20 cellular contexts compared by ENCODE assay signal in the genomic region with DNA sequence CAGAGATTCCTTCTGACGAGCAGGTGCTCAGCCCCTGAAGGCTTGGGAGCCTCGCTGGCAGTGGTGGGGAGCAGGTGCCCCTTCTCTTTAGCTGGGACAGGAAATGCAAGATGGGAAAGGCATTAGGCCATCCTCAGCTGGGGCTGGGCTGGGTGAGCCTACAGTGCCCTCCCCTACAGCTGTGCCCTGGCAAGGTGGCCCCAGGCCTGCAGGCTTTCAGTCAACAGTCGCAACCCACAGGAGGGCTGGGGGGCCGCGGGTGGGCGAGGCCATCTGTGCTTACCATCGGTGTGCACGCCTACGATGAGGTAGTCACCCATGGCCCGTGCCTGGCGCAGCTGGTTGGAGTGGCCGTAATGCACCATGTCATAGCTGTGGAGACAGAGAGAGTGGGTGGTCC. TPM values are rescaled to one million over a fixed set of nuclear protein-coding genes. Genes with fewer than 3 reads are reported as not detected.
DNase-seq lines count a peak whose midpoint lies in the region; ATAC-seq and TF ChIP-seq lines count a peak whose summit lies in the region.
"Had no signal": no experiment of that assay in that cellular context is flagged by ENCODE, and none has a peak within 500 bp of the region (broad histone marks: within the 10 kb centered on the region; RNA-seq: fewer than 3 reads in every experiment).

No MANE protein-coding gene starts in this region.

- peaks cover 0 to 8% (median 5%) of the 10 kb centered on the region in 3 donors for H3K36me3 Mint-ChIP-seq in immature natural killer cell

- peaks cover 20 to 64% (median 48%) of the 10 kb centered on the region in 10 experiments for H3K4me1 ChIP-seq in BLaER1 treated with 17β-estradiol and CSF1 and Interleukin-3, amounts not matched to agents 10 nM and 100 nM
- H3K4me1 ChIP-seq in sigmoid colon: peaks cover 0 to 15% (median 13%) of the 10 kb centered on the region in 4 donors

- H3K4me3 ChIP-seq in BLaER1 treated with 17β-estradiol and CSF1 and Interleukin-3, amounts not matched to agents 10 nM and 100 nM: no peak overlapping the region
- H3K4me3 ChIP-seq in WERI-Rb-1 (ENCODE audit: low read depth, low read length) (no peak overlapping the region), sigmoid colon (no peak overlapping the region)
- H3K4me3 ChIP-seq: adrenal gland had no signal

- TF ChIP-seq POLR2A in sigmoid colon (IDR thresholded peaks at IDR 0.05): no peak

- peak overlapping the region in 3 of 5 donors; percentile 56 to 88 (median 87) for H3K4me3 Mint-ChIP-seq in immature natural killer cell

- TF ChIP-seq CTCF in 22Rv1 (IDR thresholded peaks at IDR 0.05) (no peak), WERI-Rb-1 (IDR thresholded peaks at IDR 0.05; ENCODE audit: low read depth, low read length) (no peak), sigmoid colon (IDR thresholded peaks at IDR 0.05) (no peak)

- no peak overlapping the region for H3K27ac Mint-ChIP-seq in immature natural killer cell
- H3K27ac Mint-ChIP-seq: HFFc6 had no signal

- no peaks in the 10 kb centered on the region for H3K9me3 ChIP-seq in BLaER1 treated with 17β-estradiol and CSF1 and Interleukin-3, amounts not matched to agents 10 nM and 100 nM (replicated peaks in 1 of 11)
- H3K9me3 ChIP-seq in WERI-Rb-1 (ENCODE audit: severe bottlenecking): no peaks in the 10 kb centered on the region
- no peaks in the 10 kb centered on the region for H3K9me3 ChIP-seq in sigmoid colon
- H3K9me3 ChIP-seq: adrenal gland had no signal

- peaks cover 0 to 7% (median 3%) of the 10 kb centered on the region in 11 experiments; a peak in 9 of 22 replicates for H3K27me3 ChIP-seq in BLaER1 treated with 17β-estradiol and CSF1 and Interleukin-3, amounts not matched to agents 10 nM and 100 nM
- H3K27me3 ChIP-seq in WERI-Rb-1 (ENCODE audit: insufficient read depth, low read depth, severe bottlenecking): no peaks in the 10 kb centered on the region
- no peaks in the 10 kb centered on the region for H3K27me3 ChIP-seq in sigmoid colon
- H3K27me3 ChIP-seq: adrenal gland had no signal

- H3K27ac ChIP-seq in 22Rv1 (peak overlapping the region; percentile 83; the same call in 1 of the 2 replicates), WERI-Rb-1 (peak overlapping the region; percentile 13), sigmoid colon (no peak overlapping the region)
- H3K27ac ChIP-seq in BLaER1 treated with 17β-estradiol and CSF1 and Interleukin-3, amounts not matched to agents 10 nM and 100 nM: no peak overlapping the region
- H3K27ac ChIP-seq: adrenal gland had no signal

- ATAC-seq in HG03571 (IDR thresholded peaks at IDR 0.05; ENCODE audit: unreplicated experiment) (no peak), HG03095 (IDR thresholded peaks at IDR 0.05; ENCODE audit: unreplicated experiment) (no peak)
- ATAC-seq: left ventricle myocardium superior had no signal

- no peaks in the 10 kb centered on the region for H3K9me3 Mint-ChIP-seq in immature natural killer cell
- H3K9me3 Mint-ChIP-seq: HFFc6 had no signal

- DNase-seq in WERI-Rb-1: no peak
- DNase-seq in immature natural killer cell: no peak
- DNase-seq in sigmoid colon: no peak
- DNase-seq: activated CD4-positive, alpha-beta T cell treated with anti-CD3 and anti-CD28 coated beads for 1 hour; adrenal gland; AML-193; effector CD8-positive, alpha-beta T cell; HFFc6; Karpas-422; left ventricle myocardium superior; NCI-H1105 treated with DMSO at 0.1 percent for 48 hours; NCI-H526 treated with DMSO at 0.1 percent for 48 hours; posterior cingulate gyrus; SHP77 treated with DMSO at 0.1 percent for 48 hours; stimulated activated CD4-positive, alpha-beta T cell treated with anti-CD3 and anti-CD28 coated beads, Interleukin-4, amount 100 ng/mL, for 1 hour; T1000 had no signal

- H3K36me3 ChIP-seq in BLaER1 treated with 17β-estradiol and CSF1 and Interleukin-3, amounts not matched to agents 10 nM and 100 nM: peaks cover 42 to 81% (median 62%) of the 10 kb centered on the region in 11 experiments
- H3K36me3 ChIP-seq in WERI-Rb-1 (peaks cover 68% of the 10 kb centered on the region), sigmoid colon (peaks cover 10 to 34% (median 17%) of the 10 kb centered on the region in 4 donors)

- H3K4me2 ChIP-seq in BLaER1 treated with 17β-estradiol and CSF1 and Interleukin-3, amounts not matched to agents 10 nM and 100 nM: peak overlapping the region; percentile 82 to 100 (median 96); a peak in 17 of 22 replicates

- 93 to 95% methylated on average over 12 of the region's 12 CpGs for WGBS in sigmoid colon, 2 donors

- TF ChIP-seq EP300 in sigmoid colon (IDR thresholded peaks at IDR 0.05): no peak

- H3K9ac ChIP-seq in BLaER1 treated with 17β-estradiol and CSF1 and Interleukin-3, amounts not matched to agents 10 nM and 100 nM: peak overlapping the region in 7 of 11 experiments; percentile 77 to 88 (median 84); a peak in 8 of 22 replicates

- peaks cover 3 to 15% (median 4%) of the 10 kb centered on the region in 3 donors for H3K27me3 Mint-ChIP-seq in immature natural killer cell (ENCODE audit: low read depth in 3 of 3)

- H4K20me1 ChIP-seq in BLaER1 treated with 17β-estradiol and CSF1 and Interleukin-3, amounts not matched to agents 10 nM and 100 nM: peaks cover 29 to 95% (median 79%) of the 10 kb centered on the region in 11 experiments; a peak in 21 of 22 replicates

- intact Hi-C loops in sigmoid colon (cut with DNase I): no loop called here

- H3K4me1 Mint-ChIP-seq in immature natural killer cell: peaks cover 0 to 8% of the 10 kb centered on the region in 2 donors

RNA-seq across cellular contexts. Expression of a gene that starts 2.0 kb away (rescaled TPM):
- polyA plus RNA-seq in immature natural killer cell (10 to 100 TPM; 44.7 to 59.6 (median 49.5) TPM), sigmoid colon (10 to 100 TPM; 21.6 to 86.4 (median 40.7) TPM)
- total RNA-seq in sigmoid colon: 10 to 100 TPM; 11.4 to 24.6 (median 19.3) TPM

RNA-seq across cellular contexts. Expression of a gene that starts 7.2 kb away (rescaled TPM):
- polyA plus RNA-seq in immature natural killer cell (not detected), sigmoid colon (under 1 TPM in 1 of 3 donors, not detected in 2; 0.87 TPM)
- 1 to 10 TPM in 1 of 4 donors, under 1 TPM in 2, not detected in 1; 0.27 to 1.8 (median 0.71) TPM for total RNA-seq in sigmoid colon

RNA-seq across cellular contexts. Expression of a gene that starts 8.7 kb away (rescaled TPM):
- polyA plus RNA-seq in immature natural killer cell (10 to 100 TPM; 27.2 to 54.7 (median 36.2) TPM), sigmoid colon (10 to 100 TPM; 28.8 to 62.2 (median 39.1) TPM)
- 10 to 100 TPM; 11.4 to 31.6 (median 14.1) TPM for total RNA-seq in sigmoid colon

RNA-seq across cellular contexts. Expression of a gene that starts 17.7 kb away (rescaled TPM):
- 100 to 1,000 TPM; 339 to 578 (median 348) TPM for polyA plus RNA-seq in immature natural killer cell
- total RNA-seq in sigmoid colon: 100 to 1,000 TPM in 3 of 4 donors, 10 to 100 TPM in 1; 93.3 to 185 (median 158) TPM
- polyA plus RNA-seq in sigmoid colon: 100 to 1,000 TPM; 198 to 203 (median 202) TPM

RNA-seq across cellular contexts. Expression of a gene that starts 17.8 kb away (rescaled TPM):
- polyA plus RNA-seq in immature natural killer cell (10 to 100 TPM; 36.2 to 63.3 (median 40.1) TPM), sigmoid colon (10 to 100 TPM; 30.6 to 91.4 (median 35.4) TPM)
- total RNA-seq in sigmoid colon: 10 to 100 TPM; 39.2 to 44.0 (median 42.6) TPM

Comparison
In these comparisons a context has a peak if more than half of its experiments do, and no peak if none do; other contexts are left out.
1. H3K27ac ChIP-seq: peak in 22Rv1 (single experiment) and WERI-Rb-1 (single experiment); none in BLaER1 treated with 17β-estradiol and CSF1 and Interleukin-3, amounts not matched to agents 10 nM and 100 nM (0 of 11) and sigmoid colon (0 of 4).